In the genomic region with DNA sequence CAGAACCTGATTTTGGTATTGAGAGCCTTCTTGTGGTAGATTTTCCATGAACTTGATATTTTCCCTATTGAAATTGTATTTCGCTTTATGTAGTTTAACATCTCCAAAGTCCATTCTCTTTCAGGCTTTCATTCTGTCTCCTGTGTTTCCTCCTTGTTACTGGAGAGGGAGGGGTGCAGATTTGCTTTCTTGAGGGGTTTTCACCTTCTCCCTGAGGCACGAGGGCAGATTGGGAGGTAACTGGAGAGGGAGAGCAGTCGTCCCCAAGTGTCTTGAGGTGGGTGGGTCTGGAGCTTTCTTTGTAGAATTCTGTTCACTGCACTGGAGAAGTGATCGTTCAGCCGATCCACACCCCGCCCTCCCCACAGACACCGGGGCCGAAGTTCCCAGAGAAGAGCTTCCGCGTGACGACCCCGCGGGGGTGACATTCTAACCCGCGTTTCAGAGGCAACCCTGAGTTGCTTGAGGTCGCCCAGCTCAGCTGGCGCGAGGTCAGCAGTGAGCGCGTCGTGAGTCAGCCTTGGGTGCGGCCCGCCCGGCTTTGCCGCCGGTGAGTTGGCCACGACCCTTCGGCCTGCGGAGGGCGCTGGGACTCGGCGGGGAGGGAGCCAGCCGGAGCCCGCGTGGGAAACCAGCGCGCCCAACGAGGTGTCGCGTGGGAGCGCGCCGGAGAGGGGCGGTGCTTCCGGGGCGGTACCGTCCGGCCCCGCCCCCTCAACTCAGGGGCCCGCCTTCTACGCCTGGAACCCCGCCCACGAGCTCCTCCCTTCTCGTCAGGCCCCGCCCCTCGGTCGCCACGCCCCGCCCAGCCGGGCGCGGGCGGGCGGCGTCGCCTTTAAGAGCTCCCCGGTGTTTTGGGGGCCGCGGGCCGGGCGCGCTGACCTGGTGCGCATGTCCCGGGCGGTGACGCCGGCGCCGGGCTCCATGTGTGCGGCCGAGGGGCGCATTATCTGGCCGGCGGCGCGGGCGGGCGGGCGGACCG, we compare ENCODE assay signal across 1 cellular context.
TF ChIP-seq lines count a peak whose summit lies in the region.

Gene GATAD2A, plus strand, starts transcription at position 797 of the 982 bp plus-strand sequence. CDS start 59,671 bp downstream, outside the sequence.

TF ChIP-seq in WTC11, 78 proteins besides CTCF, POLR2A, EP300 and RAD21 (continued from another document and continues in another):
- peak; percentile 38; the same call in 1 of the 2 replicates for TF ChIP-seq NFE2L1 (CRISPR knock-in tag; IDR thresholded peaks at IDR 0.05)
- TF ChIP-seq FOXP4 (CRISPR knock-in tag; IDR thresholded peaks at IDR 0.05), result peak; percentile 71
- TF ChIP-seq, protein P1, sequence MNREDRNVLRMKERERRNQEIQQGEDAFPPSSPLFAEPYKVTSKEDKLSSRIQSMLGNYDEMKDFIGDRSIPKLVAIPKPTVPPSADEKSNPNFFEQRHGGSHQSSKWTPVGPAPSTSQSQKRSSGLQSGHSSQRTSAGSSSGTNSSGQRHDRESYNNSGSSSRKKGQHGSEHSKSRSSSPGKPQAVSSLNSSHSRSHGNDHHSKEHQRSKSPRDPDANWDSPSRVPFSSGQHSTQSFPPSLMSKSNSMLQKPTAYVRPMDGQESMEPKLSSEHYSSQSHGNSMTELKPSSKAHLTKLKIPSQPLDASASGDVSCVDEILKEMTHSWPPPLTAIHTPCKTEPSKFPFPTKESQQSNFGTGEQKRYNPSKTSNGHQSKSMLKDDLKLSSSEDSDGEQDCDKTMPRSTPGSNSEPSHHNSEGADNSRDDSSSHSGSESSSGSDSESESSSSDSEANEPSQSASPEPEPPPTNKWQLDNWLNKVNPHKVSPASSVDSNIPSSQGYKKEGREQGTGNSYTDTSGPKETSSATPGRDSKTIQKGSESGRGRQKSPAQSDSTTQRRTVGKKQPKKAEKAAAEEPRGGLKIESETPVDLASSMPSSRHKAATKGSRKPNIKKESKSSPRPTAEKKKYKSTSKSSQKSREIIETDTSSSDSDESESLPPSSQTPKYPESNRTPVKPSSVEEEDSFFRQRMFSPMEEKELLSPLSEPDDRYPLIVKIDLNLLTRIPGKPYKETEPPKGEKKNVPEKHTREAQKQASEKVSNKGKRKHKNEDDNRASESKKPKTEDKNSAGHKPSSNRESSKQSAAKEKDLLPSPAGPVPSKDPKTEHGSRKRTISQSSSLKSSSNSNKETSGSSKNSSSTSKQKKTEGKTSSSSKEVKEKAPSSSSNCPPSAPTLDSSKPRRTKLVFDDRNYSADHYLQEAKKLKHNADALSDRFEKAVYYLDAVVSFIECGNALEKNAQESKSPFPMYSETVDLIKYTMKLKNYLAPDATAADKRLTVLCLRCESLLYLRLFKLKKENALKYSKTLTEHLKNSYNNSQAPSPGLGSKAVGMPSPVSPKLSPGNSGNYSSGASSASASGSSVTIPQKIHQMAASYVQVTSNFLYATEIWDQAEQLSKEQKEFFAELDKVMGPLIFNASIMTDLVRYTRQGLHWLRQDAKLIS (CRISPR knock-in tag; IDR thresholded peaks at IDR 0.05; ENCODE audit: borderline replicate concordance), result 0 out of 2 replicates have a peak, but pooled peaks have one; percentile 72
- peak; percentile 88 for TF ChIP-seq ETV6 (CRISPR knock-in tag; IDR thresholded peaks at IDR 0.05)
- TF ChIP-seq USF1 (CRISPR knock-in tag; IDR thresholded peaks at IDR 0.05), result peak; percentile 61; the same call in 1 of the 2 replicates
- peak; percentile 90; the same call in 1 of the 2 replicates for TF ChIP-seq CREB1 (CRISPR knock-in tag; IDR thresholded peaks at IDR 0.05)
- peak; percentile 97 for TF ChIP-seq FOXP1 (CRISPR knock-in tag; IDR thresholded peaks at IDR 0.05; ENCODE audit: borderline replicate concordance)
- no peak for TF ChIP-seq NFATC4 (CRISPR knock-in tag; IDR thresholded peaks at IDR 0.05)
- peak; percentile 89 for TF ChIP-seq ZBTB43 (CRISPR knock-in tag; IDR thresholded peaks at IDR 0.05)
- TF ChIP-seq TP53 (CRISPR knock-in tag; IDR thresholded peaks at IDR 0.05), result no peak
- TF ChIP-seq EMX1 (CRISPR knock-in tag; IDR thresholded peaks at IDR 0.05), result no peak
- TF ChIP-seq, protein P2, sequence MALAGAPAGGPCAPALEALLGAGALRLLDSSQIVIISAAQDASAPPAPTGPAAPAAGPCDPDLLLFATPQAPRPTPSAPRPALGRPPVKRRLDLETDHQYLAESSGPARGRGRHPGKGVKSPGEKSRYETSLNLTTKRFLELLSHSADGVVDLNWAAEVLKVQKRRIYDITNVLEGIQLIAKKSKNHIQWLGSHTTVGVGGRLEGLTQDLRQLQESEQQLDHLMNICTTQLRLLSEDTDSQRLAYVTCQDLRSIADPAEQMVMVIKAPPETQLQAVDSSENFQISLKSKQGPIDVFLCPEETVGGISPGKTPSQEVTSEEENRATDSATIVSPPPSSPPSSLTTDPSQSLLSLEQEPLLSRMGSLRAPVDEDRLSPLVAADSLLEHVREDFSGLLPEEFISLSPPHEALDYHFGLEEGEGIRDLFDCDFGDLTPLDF (CRISPR knock-in tag; IDR thresholded peaks at IDR 0.05), result peak; percentile 76; the same call in 1 of the 2 replicates
- 0 out of 2 replicates have a peak, but pooled peaks have one; percentile 56 for TF ChIP-seq IRF2 (CRISPR knock-in tag; IDR thresholded peaks at IDR 0.05; ENCODE audit: borderline replicate concordance, low read depth)
- TF ChIP-seq NR2C2 (CRISPR knock-in tag; IDR thresholded peaks at IDR 0.05), result peak; percentile 60
- peak; percentile 70; the same call in 1 of the 2 replicates for TF ChIP-seq KAT7 (CRISPR knock-in tag; IDR thresholded peaks at IDR 0.05; ENCODE audit: borderline replicate concordance)
- TF ChIP-seq ZNF232 (CRISPR knock-in tag; IDR thresholded peaks at IDR 0.05), result peak; percentile 87; the same call in 1 of the 2 replicates
- peak; percentile 88 for TF ChIP-seq FOXK1 (CRISPR knock-in tag; IDR thresholded peaks at IDR 0.05)
- 0 out of 2 replicates have a peak, but pooled peaks have one; percentile 40 for TF ChIP-seq TEAD4 (CRISPR knock-in tag; IDR thresholded peaks at IDR 0.05)
- TF ChIP-seq MAX (CRISPR knock-in tag; IDR thresholded peaks at IDR 0.05), result peak; percentile 93
- TF ChIP-seq USF2 (CRISPR knock-in tag; IDR thresholded peaks at IDR 0.05), result peak; percentile 11; the same call in 1 of the 2 replicates
- no peak for TF ChIP-seq CBFB (CRISPR knock-in tag; IDR thresholded peaks at IDR 0.05; ENCODE audit: low read depth)
- peak; percentile 73 for TF ChIP-seq GABPB1 (CRISPR knock-in tag; IDR thresholded peaks at IDR 0.05)
- peak; percentile 81; the same call in 1 of the 2 replicates for TF ChIP-seq SMAD3 (CRISPR knock-in tag; IDR thresholded peaks at IDR 0.05; ENCODE audit: borderline replicate concordance)
- TF ChIP-seq SMAD4 (CRISPR knock-in tag; IDR thresholded peaks at IDR 0.05), result 0 out of 2 replicates have a peak, but pooled peaks have one; percentile 27
- no peak for TF ChIP-seq MXD4 (CRISPR knock-in tag; IDR thresholded peaks at IDR 0.05; ENCODE audit: borderline replicate concordance)
- peak; percentile 74 for TF ChIP-seq MYBL2 (CRISPR knock-in tag; IDR thresholded peaks at IDR 0.05)
- peak; percentile 88; the same call in 1 of the 2 replicates for TF ChIP-seq ARID4B (CRISPR knock-in tag; IDR thresholded peaks at IDR 0.05; ENCODE audit: borderline replicate concordance)
- no peak for TF ChIP-seq OVOL2 (CRISPR knock-in tag; IDR thresholded peaks at IDR 0.05; ENCODE audit: borderline replicate concordance)
- TF ChIP-seq, protein P3, sequence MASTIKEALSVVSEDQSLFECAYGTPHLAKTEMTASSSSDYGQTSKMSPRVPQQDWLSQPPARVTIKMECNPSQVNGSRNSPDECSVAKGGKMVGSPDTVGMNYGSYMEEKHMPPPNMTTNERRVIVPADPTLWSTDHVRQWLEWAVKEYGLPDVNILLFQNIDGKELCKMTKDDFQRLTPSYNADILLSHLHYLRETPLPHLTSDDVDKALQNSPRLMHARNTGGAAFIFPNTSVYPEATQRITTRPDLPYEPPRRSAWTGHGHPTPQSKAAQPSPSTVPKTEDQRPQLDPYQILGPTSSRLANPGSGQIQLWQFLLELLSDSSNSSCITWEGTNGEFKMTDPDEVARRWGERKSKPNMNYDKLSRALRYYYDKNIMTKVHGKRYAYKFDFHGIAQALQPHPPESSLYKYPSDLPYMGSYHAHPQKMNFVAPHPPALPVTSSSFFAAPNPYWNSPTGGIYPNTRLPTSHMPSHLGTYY (CRISPR knock-in tag; IDR thresholded peaks at IDR 0.05), result no peak
- TF ChIP-seq, protein P4, sequence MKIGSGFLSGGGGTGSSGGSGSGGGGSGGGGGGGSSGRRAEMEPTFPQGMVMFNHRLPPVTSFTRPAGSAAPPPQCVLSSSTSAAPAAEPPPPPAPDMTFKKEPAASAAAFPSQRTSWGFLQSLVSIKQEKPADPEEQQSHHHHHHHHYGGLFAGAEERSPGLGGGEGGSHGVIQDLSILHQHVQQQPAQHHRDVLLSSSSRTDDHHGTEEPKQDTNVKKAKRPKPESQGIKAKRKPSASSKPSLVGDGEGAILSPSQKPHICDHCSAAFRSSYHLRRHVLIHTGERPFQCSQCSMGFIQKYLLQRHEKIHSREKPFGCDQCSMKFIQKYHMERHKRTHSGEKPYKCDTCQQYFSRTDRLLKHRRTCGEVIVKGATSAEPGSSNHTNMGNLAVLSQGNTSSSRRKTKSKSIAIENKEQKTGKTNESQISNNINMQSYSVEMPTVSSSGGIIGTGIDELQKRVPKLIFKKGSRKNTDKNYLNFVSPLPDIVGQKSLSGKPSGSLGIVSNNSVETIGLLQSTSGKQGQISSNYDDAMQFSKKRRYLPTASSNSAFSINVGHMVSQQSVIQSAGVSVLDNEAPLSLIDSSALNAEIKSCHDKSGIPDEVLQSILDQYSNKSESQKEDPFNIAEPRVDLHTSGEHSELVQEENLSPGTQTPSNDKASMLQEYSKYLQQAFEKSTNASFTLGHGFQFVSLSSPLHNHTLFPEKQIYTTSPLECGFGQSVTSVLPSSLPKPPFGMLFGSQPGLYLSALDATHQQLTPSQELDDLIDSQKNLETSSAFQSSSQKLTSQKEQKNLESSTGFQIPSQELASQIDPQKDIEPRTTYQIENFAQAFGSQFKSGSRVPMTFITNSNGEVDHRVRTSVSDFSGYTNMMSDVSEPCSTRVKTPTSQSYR (CRISPR knock-in tag; IDR thresholded peaks at IDR 0.05), result peak; percentile 74; the same call in 1 of the 2 replicates
- peak; percentile 95 for TF ChIP-seq TEAD1 (CRISPR knock-in tag; IDR thresholded peaks at IDR 0.05)
- peak; percentile 79; the same call in 1 of the 2 replicates for TF ChIP-seq ZNF219 (CRISPR knock-in tag; IDR thresholded peaks at IDR 0.05; ENCODE audit: borderline replicate concordance)
